13 cellular contexts compared by ENCODE assay signal in the genomic region with DNA sequence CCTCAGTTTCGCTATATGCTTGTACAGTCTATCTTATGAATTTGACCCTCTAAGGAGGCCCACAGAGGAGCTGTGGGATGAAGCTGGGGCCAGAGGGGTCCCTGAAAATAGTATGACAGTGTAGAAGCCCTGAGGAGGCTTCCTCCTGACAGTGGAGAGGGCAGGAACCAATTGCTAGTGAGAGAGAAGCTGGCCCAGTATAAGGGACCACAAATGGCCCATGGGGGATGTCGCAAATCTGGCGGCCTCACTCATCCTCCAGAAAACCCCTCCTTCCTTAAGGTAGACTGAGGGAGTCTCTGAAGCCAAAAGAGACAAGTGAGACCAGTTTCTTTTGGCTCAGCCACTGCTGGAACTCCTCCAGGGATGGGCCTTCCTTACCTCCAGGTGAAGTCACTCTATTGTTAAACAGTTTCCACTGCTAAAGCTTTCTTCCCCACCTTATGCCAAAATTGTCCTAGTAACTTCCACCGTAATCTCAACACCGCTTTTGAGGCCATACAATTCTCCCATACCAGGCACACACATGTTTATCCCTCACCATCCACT. TPM values are rescaled to one million over a fixed set of nuclear protein-coding genes. Genes with fewer than 3 reads are reported as not detected.
DNase-seq lines count a peak whose midpoint lies in the region; ATAC-seq, FAIRE-seq and TF ChIP-seq lines count a peak whose summit lies in the region.
"Had no signal": no experiment of that assay in that cellular context is flagged by ENCODE, and none has a peak within 500 bp of the region (broad histone marks: within the 10 kb centered on the region; RNA-seq: fewer than 3 reads in every experiment).

No MANE protein-coding gene starts in this region.

- WGBS in small intestine, 3 donors = 74 to 94% (median 82%) methylated on average over 5 of the region's 5 CpGs
- 95% methylated on average over 5 of the region's 5 CpGs for WGBS in smooth muscle cell (ENCODE audit: low lambda C conversion rate)

- POLR2A ChIA-PET in RWPE1 (lab: Yijun Ruan, JAX; ENCODE audit: low non-redundant PET) = no interaction called here

- H3K79me2 ChIP-seq in OCI-LY1 (ENCODE audit: insufficient read depth, low read length) (no peaks in the 10 kb centered on the region), GM23338 (replicated peaks; ENCODE audit: insufficient read depth) (no peaks in the 10 kb centered on the region), smooth muscle cell (ENCODE audit: low read depth) (peaks cover 80% of the 10 kb centered on the region)

- H3K36me3 Mint-ChIP-seq in GM23338 (ENCODE audit: low read depth) = no peaks in the 10 kb centered on the region

- H2AFZ ChIP-seq in OCI-LY1 (ENCODE audit: low read length) (no peak overlapping the region), GM23338 (no peak overlapping the region), smooth muscle cell (ENCODE audit: low read depth) (no peak overlapping the region)

- FAIRE-seq in small intestine (lab: Jason Lieb, UNC) = no peak

- H3K27me3 Mint-ChIP-seq in GM23338 (ENCODE audit: insufficient read depth, low read depth, poor library complexity) = peaks cover 4% of the 10 kb centered on the region

- no peak overlapping the region for H3K27ac Mint-ChIP-seq in GM23338

- peaks cover 95% of the 10 kb centered on the region for H3K4me1 ChIP-seq in OCI-LY1 (ENCODE audit: insufficient read depth, low read length, severe bottlenecking)
- H3K4me1 ChIP-seq in small intestine (ENCODE audit: control insufficient read depth in 2 of 2, insufficient read depth in 1 of 2, low read depth in 1 of 2, low read length in 1 of 2) = peaks cover 7 to 29% of the 10 kb centered on the region in 2 donors
- H3K4me1 ChIP-seq in GM23338 (ENCODE audit: insufficient read depth) = peaks cover 4% of the 10 kb centered on the region; the same call in 1 of the 2 replicates
- H3K4me1 ChIP-seq in smooth muscle cell (ENCODE audit: low read depth) = peaks cover 13% of the 10 kb centered on the region

- CTCF ChIA-PET in RWPE1 (lab: Yijun Ruan, JAX) = no interaction called here

- H3K27ac ChIP-seq in OCI-LY1 (ENCODE audit: low read depth, low read length, poor library complexity, severe bottlenecking) (peak overlapping the region; percentile 99), epithelial cell of prostate (peak overlapping the region; percentile 86), small intestine (ENCODE audit: low read depth in 1 of 2, low read length in 1 of 2) (peak overlapping the region; percentile 32 to 74), RWPE1 (no peak overlapping the region), GM23338 (ENCODE audit: low read depth) (no peak overlapping the region), smooth muscle cell (ENCODE audit: low read depth) (no peak overlapping the region)

- H3K4me1 Mint-ChIP-seq in GM23338 = peaks cover 11% of the 10 kb centered on the region

- no peak for ATAC-seq in HG03045 (IDR thresholded peaks at IDR 0.05; ENCODE audit: unreplicated experiment)
- ATAC-seq in GM23338 = no peak

- no peaks in the 10 kb centered on the region for H4K20me1 ChIP-seq in OCI-LY1 (ENCODE audit: insufficient read depth, low read length)
- H4K20me1 ChIP-seq in GM23338 (replicated peaks; ENCODE audit: insufficient read depth) = peaks cover 3% of the 10 kb centered on the region
- peaks cover 100% of the 10 kb centered on the region for H4K20me1 ChIP-seq in smooth muscle cell (ENCODE audit: low read depth)

- peak; percentile 19 for DNase-seq in GM12865 (ENCODE audit: low read depth)
- no peak for DNase-seq in epithelial cell of prostate (ENCODE audit: low read depth, low spot score)
- DNase-seq in small intestine = no peak
- no peak for DNase-seq in RWPE1 (ENCODE audit: low spot score)
- DNase-seq in GM23338 (ENCODE audit: low spot score) = no peak
- no peak for DNase-seq in smooth muscle cell (lab: John Stamatoyannopoulos, UW; ENCODE audit: unreplicated experiment)
- DNase-seq: activated gamma-delta T cell; effector CD4-positive, alpha-beta T cell; NCI-H1417; NCI-H774; T-helper 9 cell had no signal

- H3K4me3 ChIP-seq in GM12865 (ENCODE audit: low read depth, low read length) (peak overlapping the region; percentile 37), OCI-LY1 (ENCODE audit: low read depth, low read length, poor library complexity, severe bottlenecking) (peak overlapping the region; percentile 50), small intestine (ENCODE audit: low read depth in 1 of 2, low read length in 2 of 2) (no peak overlapping the region), GM23338 (no peak overlapping the region), smooth muscle cell (no peak overlapping the region)

- no peak overlapping the region for H3K4me3 Mint-ChIP-seq in GM23338

- peak overlapping the region; percentile 78 for H3K4me2 ChIP-seq in OCI-LY1 (ENCODE audit: low read length)
- H3K4me2 ChIP-seq in GM23338 = no peak overlapping the region
- H3K4me2 ChIP-seq in smooth muscle cell = no peak overlapping the region

- no peaks in the 10 kb centered on the region for H3K9me3 Mint-ChIP-seq in GM23338

- H3K36me3 ChIP-seq in OCI-LY1 (ENCODE audit: insufficient read depth, low read length) = peaks cover 1% of the 10 kb centered on the region; the same call in 1 of the 2 replicates
- H3K36me3 ChIP-seq in small intestine (ENCODE audit: control insufficient read depth in 2 of 2, insufficient read depth in 2 of 2, low read length in 2 of 2) = no peaks in the 10 kb centered on the region
- H3K36me3 ChIP-seq in GM23338 (ENCODE audit: insufficient read depth) = no peaks in the 10 kb centered on the region
- H3K36me3 ChIP-seq in smooth muscle cell (ENCODE audit: low read depth) = no peaks in the 10 kb centered on the region

- no peaks in the 10 kb centered on the region for H3K9me2 ChIP-seq in OCI-LY1 (ENCODE audit: low read depth, low read length)
- no peaks in the 10 kb centered on the region for H3K9me2 ChIP-seq in GM23338 (ENCODE audit: insufficient read depth)

- 0 out of 2 replicates have a peak, but pooled peaks cover 3% of the 10 kb centered on the region for H3F3A ChIP-seq in OCI-LY1 (ENCODE audit: insufficient read depth, low read length)
- H3F3A ChIP-seq in GM23338 (replicated peaks; ENCODE audit: low read depth) = no peaks in the 10 kb centered on the region
- peaks cover 38% of the 10 kb centered on the region for H3F3A ChIP-seq in smooth muscle cell (ENCODE audit: low read depth)

- H3K27me3 ChIP-seq in OCI-LY1 (ENCODE audit: insufficient read depth, low read length) (no peaks in the 10 kb centered on the region), small intestine (ENCODE audit: control insufficient read depth in 2 of 2, insufficient read depth in 2 of 2, low read length in 2 of 2) (no peaks in the 10 kb centered on the region), GM23338 (ENCODE audit: insufficient read depth) (no peaks in the 10 kb centered on the region), smooth muscle cell (ENCODE audit: low read depth) (no peaks in the 10 kb centered on the region)

- H3K9me3 ChIP-seq in OCI-LY1 (ENCODE audit: low read length) (no peaks in the 10 kb centered on the region), small intestine (ENCODE audit: control insufficient read depth, low read depth) (no peaks in the 10 kb centered on the region), smooth muscle cell (replicated peaks; ENCODE audit: low read depth) (no peaks in the 10 kb centered on the region)

- H3K9ac ChIP-seq in OCI-LY1 (ENCODE audit: low read length) (peak overlapping the region; percentile 79), smooth muscle cell (ENCODE audit: low read depth) (no peak overlapping the region)

- no peak for TF ChIP-seq CTCF in GM12865 (IDR thresholded peaks at IDR 0.05; ENCODE audit: insufficient read depth, low read depth, low read length, missing control alignments)
- no peak for TF ChIP-seq CTCF in OCI-LY1 (IDR thresholded peaks at IDR 0.05; ENCODE audit: low read length)
- TF ChIP-seq CTCF in RWPE1 (conservative IDR thresholded peaks at IDR 0.05; ENCODE audit: low read depth) = no peak
- no peak for TF ChIP-seq CTCF in GM23338 (conservative IDR thresholded peaks at IDR 0.05; ENCODE audit: low read depth in 2 of 2)
- no peak for TF ChIP-seq CTCF in smooth muscle cell (IDR thresholded peaks at IDR 0.05; ENCODE audit: borderline replicate concordance, insufficient read depth, poor library complexity, severe bottlenecking)

TF ChIP-seq in GM23338, 12 proteins besides CTCF, POLR2A, EP300 and RAD21 (continues in another document):
- TF ChIP-seq NANOG (IDR thresholded peaks at IDR 0.05; ENCODE audit: borderline replicate concordance) = no peak
- TF ChIP-seq JUNB (IDR thresholded peaks at IDR 0.05; ENCODE audit: unreplicated experiment) = no peak
- no peak for TF ChIP-seq EZH2 (IDR thresholded peaks at IDR 0.05; ENCODE audit: low read depth, unreplicated experiment)

RNA-seq across cellular contexts. Expression of gene CASTOR1, which starts 17.8 kb away (rescaled TPM):
- polyA plus RNA-seq in small intestine (1 to 10 TPM; 2.0 to 7.0 (median 2.2) TPM), GM23338 (2016; fragmentation: Nextera tagmentation; extraction: Ambion mirVana) (11.3 and 22.0 TPM in 2 replicates), smooth muscle cell (21.8 and 22.6 TPM in 2 replicates)
- total RNA-seq in GM23338 (2014; rRNA removed; shearing (Covaris generic)) = 23.2 and 36.0 TPM in 2 replicates
- 9.8 and 16.1 TPM in 2 replicates for total RNA-seq in smooth muscle cell

RNA-seq across cellular contexts. Expression of gene TBC1D10A, which starts 19.6 kb away (rescaled TPM):
- 10 to 100 TPM in 2 of 3 donors, 1 to 10 TPM in 1; 8.5 to 16.3 (median 13.5) TPM for polyA plus RNA-seq in small intestine
- 6.0 and 8.8 TPM in 2 replicates for total RNA-seq in GM23338 (2014; rRNA removed; shearing (Covaris generic))
- 3.3 and 4.2 TPM in 2 replicates for polyA plus RNA-seq in GM23338 (2016; fragmentation: Nextera tagmentation; extraction: Ambion mirVana)
- total RNA-seq in smooth muscle cell = 16.8 and 23.0 TPM in 2 replicates
- polyA plus RNA-seq in smooth muscle cell = 51.1 and 57.6 TPM in 2 replicates

RNA-seq across cellular contexts. Expression of gene OSM, which starts 40.4 kb away (rescaled TPM):
- polyA plus RNA-seq in small intestine (under 1 TPM in 1 of 3 donors, not detected in 2; 0.55 TPM), GM23338 (2016; fragmentation: Nextera tagmentation; extraction: Ambion mirVana) (not detected in 2 replicates), smooth muscle cell (0.14 and 1.0 TPM in 2 replicates)
- not detected in 2 replicates for total RNA-seq in GM23338 (2014; rRNA removed; shearing (Covaris generic))
- total RNA-seq in smooth muscle cell = 0.27 and 1.5 TPM in 2 replicates

RNA-seq across cellular contexts. Expression of gene SF3A1, which starts 49.6 kb away (rescaled TPM):
- polyA plus RNA-seq in small intestine (10 to 100 TPM; 17.6 to 28.2 (median 26.2) TPM), GM23338 (2016; fragmentation: Nextera tagmentation; extraction: Ambion mirVana) (93.4 and 107 TPM in 2 replicates), smooth muscle cell (86.7 and 86.9 TPM in 2 replicates)
- total RNA-seq in GM23338 (2014; rRNA removed; shearing (Covaris generic)) = 108 and 170 TPM in 2 replicates
- total RNA-seq in smooth muscle cell = 46.0 and 55.0 TPM in 2 replicates

RNA-seq across cellular contexts. Expression of gene CCDC157, which starts 49.7 kb away (rescaled TPM):
- polyA plus RNA-seq in small intestine (1 to 10 TPM; 1.5 to 5.9 (median 2.2) TPM), GM23338 (2016; fragmentation: Nextera tagmentation; extraction: Ambion mirVana) (3.7 and 3.8 TPM in 2 replicates), smooth muscle cell (2.5 and 6.0 TPM in 2 replicates)
- total RNA-seq in GM23338 (2014; rRNA removed; shearing (Covaris generic)) = 6.9 and 7.9 TPM in 2 replicates
- 1.5 and 4.8 TPM in 2 replicates for total RNA-seq in smooth muscle cell

Comparison
In these comparisons a context has a peak if more than half of its experiments do, and no peak if none do; other contexts are left out.
1. H3K4me3 ChIP-seq: peak in GM12865 (single experiment) and OCI-LY1 (single experiment); none in small intestine (0 of 2), GM23338 (single experiment) and smooth muscle cell (single experiment).
2. H3K27ac ChIP-seq: peak in OCI-LY1 (single experiment), epithelial cell of prostate (single experiment) and small intestine (2 of 2); none in RWPE1 (single experiment), GM23338 (single experiment) and smooth muscle cell (single experiment).